ENCODE assay signal across 1 cellular context in the genomic region with DNA sequence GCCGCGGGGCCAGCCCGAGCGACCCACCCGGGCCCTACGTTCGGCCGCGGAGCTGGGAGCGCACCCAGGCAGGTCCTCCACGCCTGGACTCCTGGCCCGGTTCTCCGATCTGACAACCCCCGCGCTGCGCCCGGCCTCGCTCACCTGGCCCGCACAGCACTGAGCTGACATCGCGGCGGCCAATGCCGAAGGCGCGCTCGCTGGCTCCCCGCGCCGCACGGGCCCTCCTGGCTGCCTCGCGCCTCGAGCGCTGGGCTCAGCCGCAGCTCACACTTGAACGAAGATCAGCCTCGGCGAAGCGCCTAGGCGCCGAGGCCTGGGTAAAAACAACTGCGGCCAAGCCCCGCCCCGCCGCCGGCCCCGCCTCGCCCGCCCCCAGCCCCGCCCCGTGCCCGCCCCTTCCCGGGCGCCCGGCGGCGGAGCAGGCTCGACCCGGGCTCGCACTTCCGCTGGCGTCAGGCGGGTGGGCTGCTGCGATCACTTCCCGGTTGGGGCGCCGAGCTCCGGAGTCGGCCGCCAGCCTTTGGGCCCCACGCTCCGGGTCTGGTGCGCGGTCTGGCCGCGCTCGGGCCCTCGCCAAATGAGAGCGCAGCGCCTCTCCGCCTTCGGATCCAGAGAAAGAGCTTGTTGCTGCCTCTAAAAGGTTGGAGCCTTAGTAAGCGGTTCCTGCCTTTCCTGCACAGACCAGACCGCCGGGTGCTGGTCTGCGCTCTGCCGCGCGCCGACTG.
TF ChIP-seq lines count a peak whose summit lies in the region.

A gene (minus strand): TSS at position 297 of the 728 bp plus-strand sequence. CDS start 126 bp downstream, at position 171.

TF ChIP-seq in K562, 482 proteins besides CTCF, POLR2A, EP300 and RAD21 (continued from another document and continues in another):
- TF ChIP-seq, protein P1, sequence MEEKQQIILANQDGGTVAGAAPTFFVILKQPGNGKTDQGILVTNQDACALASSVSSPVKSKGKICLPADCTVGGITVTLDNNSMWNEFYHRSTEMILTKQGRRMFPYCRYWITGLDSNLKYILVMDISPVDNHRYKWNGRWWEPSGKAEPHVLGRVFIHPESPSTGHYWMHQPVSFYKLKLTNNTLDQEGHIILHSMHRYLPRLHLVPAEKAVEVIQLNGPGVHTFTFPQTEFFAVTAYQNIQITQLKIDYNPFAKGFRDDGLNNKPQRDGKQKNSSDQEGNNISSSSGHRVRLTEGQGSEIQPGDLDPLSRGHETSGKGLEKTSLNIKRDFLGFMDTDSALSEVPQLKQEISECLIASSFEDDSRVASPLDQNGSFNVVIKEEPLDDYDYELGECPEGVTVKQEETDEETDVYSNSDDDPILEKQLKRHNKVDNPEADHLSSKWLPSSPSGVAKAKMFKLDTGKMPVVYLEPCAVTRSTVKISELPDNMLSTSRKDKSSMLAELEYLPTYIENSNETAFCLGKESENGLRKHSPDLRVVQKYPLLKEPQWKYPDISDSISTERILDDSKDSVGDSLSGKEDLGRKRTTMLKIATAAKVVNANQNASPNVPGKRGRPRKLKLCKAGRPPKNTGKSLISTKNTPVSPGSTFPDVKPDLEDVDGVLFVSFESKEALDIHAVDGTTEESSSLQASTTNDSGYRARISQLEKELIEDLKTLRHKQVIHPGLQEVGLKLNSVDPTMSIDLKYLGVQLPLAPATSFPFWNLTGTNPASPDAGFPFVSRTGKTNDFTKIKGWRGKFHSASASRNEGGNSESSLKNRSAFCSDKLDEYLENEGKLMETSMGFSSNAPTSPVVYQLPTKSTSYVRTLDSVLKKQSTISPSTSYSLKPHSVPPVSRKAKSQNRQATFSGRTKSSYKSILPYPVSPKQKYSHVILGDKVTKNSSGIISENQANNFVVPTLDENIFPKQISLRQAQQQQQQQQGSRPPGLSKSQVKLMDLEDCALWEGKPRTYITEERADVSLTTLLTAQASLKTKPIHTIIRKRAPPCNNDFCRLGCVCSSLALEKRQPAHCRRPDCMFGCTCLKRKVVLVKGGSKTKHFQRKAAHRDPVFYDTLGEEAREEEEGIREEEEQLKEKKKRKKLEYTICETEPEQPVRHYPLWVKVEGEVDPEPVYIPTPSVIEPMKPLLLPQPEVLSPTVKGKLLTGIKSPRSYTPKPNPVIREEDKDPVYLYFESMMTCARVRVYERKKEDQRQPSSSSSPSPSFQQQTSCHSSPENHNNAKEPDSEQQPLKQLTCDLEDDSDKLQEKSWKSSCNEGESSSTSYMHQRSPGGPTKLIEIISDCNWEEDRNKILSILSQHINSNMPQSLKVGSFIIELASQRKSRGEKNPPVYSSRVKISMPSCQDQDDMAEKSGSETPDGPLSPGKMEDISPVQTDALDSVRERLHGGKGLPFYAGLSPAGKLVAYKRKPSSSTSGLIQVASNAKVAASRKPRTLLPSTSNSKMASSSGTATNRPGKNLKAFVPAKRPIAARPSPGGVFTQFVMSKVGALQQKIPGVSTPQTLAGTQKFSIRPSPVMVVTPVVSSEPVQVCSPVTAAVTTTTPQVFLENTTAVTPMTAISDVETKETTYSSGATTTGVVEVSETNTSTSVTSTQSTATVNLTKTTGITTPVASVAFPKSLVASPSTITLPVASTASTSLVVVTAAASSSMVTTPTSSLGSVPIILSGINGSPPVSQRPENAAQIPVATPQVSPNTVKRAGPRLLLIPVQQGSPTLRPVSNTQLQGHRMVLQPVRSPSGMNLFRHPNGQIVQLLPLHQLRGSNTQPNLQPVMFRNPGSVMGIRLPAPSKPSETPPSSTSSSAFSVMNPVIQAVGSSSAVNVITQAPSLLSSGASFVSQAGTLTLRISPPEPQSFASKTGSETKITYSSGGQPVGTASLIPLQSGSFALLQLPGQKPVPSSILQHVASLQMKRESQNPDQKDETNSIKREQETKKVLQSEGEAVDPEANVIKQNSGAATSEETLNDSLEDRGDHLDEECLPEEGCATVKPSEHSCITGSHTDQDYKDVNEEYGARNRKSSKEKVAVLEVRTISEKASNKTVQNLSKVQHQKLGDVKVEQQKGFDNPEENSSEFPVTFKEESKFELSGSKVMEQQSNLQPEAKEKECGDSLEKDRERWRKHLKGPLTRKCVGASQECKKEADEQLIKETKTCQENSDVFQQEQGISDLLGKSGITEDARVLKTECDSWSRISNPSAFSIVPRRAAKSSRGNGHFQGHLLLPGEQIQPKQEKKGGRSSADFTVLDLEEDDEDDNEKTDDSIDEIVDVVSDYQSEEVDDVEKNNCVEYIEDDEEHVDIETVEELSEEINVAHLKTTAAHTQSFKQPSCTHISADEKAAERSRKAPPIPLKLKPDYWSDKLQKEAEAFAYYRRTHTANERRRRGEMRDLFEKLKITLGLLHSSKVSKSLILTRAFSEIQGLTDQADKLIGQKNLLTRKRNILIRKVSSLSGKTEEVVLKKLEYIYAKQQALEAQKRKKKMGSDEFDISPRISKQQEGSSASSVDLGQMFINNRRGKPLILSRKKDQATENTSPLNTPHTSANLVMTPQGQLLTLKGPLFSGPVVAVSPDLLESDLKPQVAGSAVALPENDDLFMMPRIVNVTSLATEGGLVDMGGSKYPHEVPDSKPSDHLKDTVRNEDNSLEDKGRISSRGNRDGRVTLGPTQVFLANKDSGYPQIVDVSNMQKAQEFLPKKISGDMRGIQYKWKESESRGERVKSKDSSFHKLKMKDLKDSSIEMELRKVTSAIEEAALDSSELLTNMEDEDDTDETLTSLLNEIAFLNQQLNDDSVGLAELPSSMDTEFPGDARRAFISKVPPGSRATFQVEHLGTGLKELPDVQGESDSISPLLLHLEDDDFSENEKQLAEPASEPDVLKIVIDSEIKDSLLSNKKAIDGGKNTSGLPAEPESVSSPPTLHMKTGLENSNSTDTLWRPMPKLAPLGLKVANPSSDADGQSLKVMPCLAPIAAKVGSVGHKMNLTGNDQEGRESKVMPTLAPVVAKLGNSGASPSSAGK (IDR thresholded peaks at IDR 0.05) = peak; percentile 91
- peak; percentile 66; the same call in 1 of the 2 replicates for TF ChIP-seq ELF2 (CRISPR knock-in tag; IDR thresholded peaks at IDR 0.05)
- TF ChIP-seq TCF3 (CRISPR knock-in tag; IDR thresholded peaks at IDR 0.05) = no peak
- TF ChIP-seq TAF1 (IDR thresholded peaks at IDR 0.05; ENCODE audit: control insufficient read depth, extremely low read depth, insufficient read depth, low read length, severe bottlenecking) = peak; percentile 92
- no peak for TF ChIP-seq ZNF583 (CRISPR knock-in tag; IDR thresholded peaks at IDR 0.05)
- peak; percentile 93 for TF ChIP-seq ELF1 (tag; IDR thresholded peaks at IDR 0.05)
- TF ChIP-seq ZBTB17 (CRISPR knock-in tag; IDR thresholded peaks at IDR 0.05) = peak; percentile 53; the same call in 1 of the 2 replicates
- TF ChIP-seq ESRRA (IDR thresholded peaks at IDR 0.05; ENCODE audit: borderline replicate concordance, low read depth) = no peak
- no peak for TF ChIP-seq HOXB6 (CRISPR knock-in tag; IDR thresholded peaks at IDR 0.05; ENCODE audit: borderline replicate concordance)
- peak; percentile 80 for TF ChIP-seq TBP (optimal IDR thresholded peaks at IDR 0.05; ENCODE audit: low read depth, low read length)
- TF ChIP-seq RBFOX2 (IDR thresholded peaks at IDR 0.05; ENCODE audit: low read depth, low read length) = peak; percentile 98
- peak; percentile 38 to 62; a peak in 2 of 4 replicates for TF ChIP-seq KDM1A (IDR thresholded peaks at IDR 0.05)
- TF ChIP-seq MTA3 (IDR thresholded peaks at IDR 0.05; ENCODE audit: borderline replicate concordance) = peak; percentile 65; the same call in 1 of the 2 replicates
- TF ChIP-seq CREB1 (IDR thresholded peaks at IDR 0.05) = no peak; the same call in 1 of the 2 replicates
- peak; percentile 7; the same call in 1 of the 2 replicates for TF ChIP-seq CREB1 (CRISPR knock-in tag; IDR thresholded peaks at IDR 0.05)
- TF ChIP-seq NCOR1 (IDR thresholded peaks at IDR 0.05) = peak; percentile 42; the same call in 1 of the 2 replicates
- TF ChIP-seq SP2 (IDR thresholded peaks at IDR 0.05; ENCODE audit: extremely low read depth, low read depth, low read length, poor library complexity, severe bottlenecking) = no peak
- no peak for TF ChIP-seq ZNF12 (CRISPR knock-in tag; IDR thresholded peaks at IDR 0.05)
- peak; percentile 71; the same call in 1 of the 2 replicates for TF ChIP-seq CXXC5 (CRISPR knock-in tag; IDR thresholded peaks at IDR 0.05)
- peak; percentile 65 for TF ChIP-seq RBBP5 (IDR thresholded peaks at IDR 0.05; ENCODE audit: borderline replicate concordance, insufficient read depth, low read length, poor library complexity, severe bottlenecking)
- TF ChIP-seq PCBP1 (IDR thresholded peaks at IDR 0.05; ENCODE audit: low read depth, low read length, poor library complexity, severe bottlenecking) = peak; percentile 11
- TF ChIP-seq KDM5B (IDR thresholded peaks at IDR 0.05; ENCODE audit: insufficient replicate concordance, low read depth, low read length) = peak; percentile 87
- TF ChIP-seq HLTF (IDR thresholded peaks at IDR 0.05) = no peak
- peak; percentile 78 for TF ChIP-seq POLR2AphosphoS5 (IDR thresholded peaks at IDR 0.05; ENCODE audit: control insufficient read depth, insufficient read depth, low read depth, low read length)
- TF ChIP-seq, protein P2, sequence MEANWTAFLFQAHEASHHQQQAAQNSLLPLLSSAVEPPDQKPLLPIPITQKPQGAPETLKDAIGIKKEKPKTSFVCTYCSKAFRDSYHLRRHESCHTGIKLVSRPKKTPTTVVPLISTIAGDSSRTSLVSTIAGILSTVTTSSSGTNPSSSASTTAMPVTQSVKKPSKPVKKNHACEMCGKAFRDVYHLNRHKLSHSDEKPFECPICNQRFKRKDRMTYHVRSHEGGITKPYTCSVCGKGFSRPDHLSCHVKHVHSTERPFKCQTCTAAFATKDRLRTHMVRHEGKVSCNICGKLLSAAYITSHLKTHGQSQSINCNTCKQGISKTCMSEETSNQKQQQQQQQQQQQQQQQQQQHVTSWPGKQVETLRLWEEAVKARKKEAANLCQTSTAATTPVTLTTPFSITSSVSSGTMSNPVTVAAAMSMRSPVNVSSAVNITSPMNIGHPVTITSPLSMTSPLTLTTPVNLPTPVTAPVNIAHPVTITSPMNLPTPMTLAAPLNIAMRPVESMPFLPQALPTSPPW (CRISPR knock-in tag; IDR thresholded peaks at IDR 0.05) = peak; percentile 69
- TF ChIP-seq PHF20 (IDR thresholded peaks at IDR 0.05; ENCODE audit: partially characterized antibody) = peak; percentile 46
- TF ChIP-seq, protein P3, sequence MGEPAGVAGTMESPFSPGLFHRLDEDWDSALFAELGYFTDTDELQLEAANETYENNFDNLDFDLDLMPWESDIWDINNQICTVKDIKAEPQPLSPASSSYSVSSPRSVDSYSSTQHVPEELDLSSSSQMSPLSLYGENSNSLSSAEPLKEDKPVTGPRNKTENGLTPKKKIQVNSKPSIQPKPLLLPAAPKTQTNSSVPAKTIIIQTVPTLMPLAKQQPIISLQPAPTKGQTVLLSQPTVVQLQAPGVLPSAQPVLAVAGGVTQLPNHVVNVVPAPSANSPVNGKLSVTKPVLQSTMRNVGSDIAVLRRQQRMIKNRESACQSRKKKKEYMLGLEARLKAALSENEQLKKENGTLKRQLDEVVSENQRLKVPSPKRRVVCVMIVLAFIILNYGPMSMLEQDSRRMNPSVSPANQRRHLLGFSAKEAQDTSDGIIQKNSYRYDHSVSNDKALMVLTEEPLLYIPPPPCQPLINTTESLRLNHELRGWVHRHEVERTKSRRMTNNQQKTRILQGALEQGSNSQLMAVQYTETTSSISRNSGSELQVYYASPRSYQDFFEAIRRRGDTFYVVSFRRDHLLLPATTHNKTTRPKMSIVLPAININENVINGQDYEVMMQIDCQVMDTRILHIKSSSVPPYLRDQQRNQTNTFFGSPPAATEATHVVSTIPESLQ (CRISPR knock-in tag; IDR thresholded peaks at IDR 0.05) = no peak
- no peak for TF ChIP-seq SREBF1 (IDR thresholded peaks at IDR 0.05; ENCODE audit: borderline replicate concordance, low read depth, low read length)
- peak; percentile 70 for TF ChIP-seq SP1 (CRISPR knock-in tag; IDR thresholded peaks at IDR 0.05)
- TF ChIP-seq, protein P4, sequence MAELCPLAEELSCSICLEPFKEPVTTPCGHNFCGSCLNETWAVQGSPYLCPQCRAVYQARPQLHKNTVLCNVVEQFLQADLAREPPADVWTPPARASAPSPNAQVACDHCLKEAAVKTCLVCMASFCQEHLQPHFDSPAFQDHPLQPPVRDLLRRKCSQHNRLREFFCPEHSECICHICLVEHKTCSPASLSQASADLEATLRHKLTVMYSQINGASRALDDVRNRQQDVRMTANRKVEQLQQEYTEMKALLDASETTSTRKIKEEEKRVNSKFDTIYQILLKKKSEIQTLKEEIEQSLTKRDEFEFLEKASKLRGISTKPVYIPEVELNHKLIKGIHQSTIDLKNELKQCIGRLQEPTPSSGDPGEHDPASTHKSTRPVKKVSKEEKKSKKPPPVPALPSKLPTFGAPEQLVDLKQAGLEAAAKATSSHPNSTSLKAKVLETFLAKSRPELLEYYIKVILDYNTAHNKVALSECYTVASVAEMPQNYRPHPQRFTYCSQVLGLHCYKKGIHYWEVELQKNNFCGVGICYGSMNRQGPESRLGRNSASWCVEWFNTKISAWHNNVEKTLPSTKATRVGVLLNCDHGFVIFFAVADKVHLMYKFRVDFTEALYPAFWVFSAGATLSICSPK (IDR thresholded peaks at IDR 0.05; ENCODE audit: borderline replicate concordance) = no peak
- TF ChIP-seq ZNF584 (CRISPR knock-in tag; IDR thresholded peaks at IDR 0.05; ENCODE audit: low read depth) = no peak
- TF ChIP-seq TBL1XR1 (IDR thresholded peaks at IDR 0.05; ENCODE audit: low read length in 2 of 2) = no peak
- TF ChIP-seq, protein P5, sequence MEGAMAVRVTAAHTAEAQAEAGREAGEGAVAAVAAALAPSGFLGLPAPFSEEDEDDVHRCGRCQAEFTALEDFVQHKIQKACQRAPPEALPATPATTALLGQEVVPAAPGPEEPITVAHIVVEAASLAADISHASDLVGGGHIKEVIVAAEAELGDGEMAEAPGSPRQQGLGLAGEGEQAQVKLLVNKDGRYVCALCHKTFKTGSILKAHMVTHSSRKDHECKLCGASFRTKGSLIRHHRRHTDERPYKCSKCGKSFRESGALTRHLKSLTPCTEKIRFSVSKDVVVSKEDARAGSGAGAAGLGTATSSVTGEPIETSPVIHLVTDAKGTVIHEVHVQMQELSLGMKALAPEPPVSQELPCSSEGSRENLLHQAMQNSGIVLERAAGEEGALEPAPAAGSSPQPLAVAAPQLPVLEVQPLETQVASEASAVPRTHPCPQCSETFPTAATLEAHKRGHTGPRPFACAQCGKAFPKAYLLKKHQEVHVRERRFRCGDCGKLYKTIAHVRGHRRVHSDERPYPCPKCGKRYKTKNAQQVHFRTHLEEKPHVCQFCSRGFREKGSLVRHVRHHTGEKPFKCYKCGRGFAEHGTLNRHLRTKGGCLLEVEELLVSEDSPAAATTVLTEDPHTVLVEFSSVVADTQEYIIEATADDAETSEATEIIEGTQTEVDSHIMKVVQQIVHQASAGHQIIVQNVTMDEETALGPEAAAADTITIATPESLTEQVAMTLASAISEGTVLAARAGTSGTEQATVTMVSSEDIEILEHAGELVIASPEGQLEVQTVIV (CRISPR knock-in tag; IDR thresholded peaks at IDR 0.05; ENCODE audit: borderline replicate concordance) = no peak
- TF ChIP-seq POLR2G (IDR thresholded peaks at IDR 0.05; ENCODE audit: low read depth, low read length) = peak; percentile 97
